8 cellular contexts compared by ENCODE assay signal in the genomic region with DNA sequence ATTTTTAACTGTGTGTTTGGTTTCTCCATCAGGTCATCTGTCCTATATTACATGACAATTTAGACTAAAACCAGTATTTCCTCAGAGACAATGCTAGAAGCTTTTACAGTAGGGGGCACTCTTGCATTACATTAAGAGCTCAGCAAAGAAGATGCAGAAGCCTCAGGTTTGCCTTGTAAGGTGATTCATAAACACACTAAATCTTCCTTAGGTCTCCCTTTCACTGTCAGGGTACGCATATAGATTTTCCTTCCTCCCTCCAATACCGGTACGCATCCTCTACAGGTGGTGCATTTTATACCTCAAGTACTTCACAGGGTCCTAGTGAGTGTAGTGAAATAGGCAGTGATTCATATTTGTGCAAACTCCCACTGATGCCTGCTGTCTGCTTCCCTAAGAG. TPM values are rescaled to one million over a fixed set of nuclear protein-coding genes. Genes with fewer than 3 reads are reported as not detected.
A peak's percentile ranks its signal among the peaks of the same experiment; 100 is the strongest.
DNase-seq lines count a peak whose midpoint lies in the region; ATAC-seq and TF ChIP-seq lines count a peak whose summit lies in the region.

No MANE protein-coding gene starts in this region.

- H3K27ac ChIP-seq in BLaER1 treated with 17β-estradiol and CSF1 and Interleukin-3, amounts not matched to agents 10 nM and 100 nM: peak overlapping the region in 4 of 11 experiments; percentile 15 to 49 (median 27); a peak in 5 of 22 replicates
- H3K27ac ChIP-seq in coronary artery: no peak overlapping the region

- DNase-seq in NCI-H2107 (lab: John Stamatoyannopoulos, UW) (peak; percentile 51), glutamatergic neuron (no peak), coronary artery (ENCODE audit: low spot score) (no peak)
- DNase-seq in stimulated activated naive B cell treated with anti-CD40 and anti-IgM and Interleukin-4, amounts not matched to agents 10 μg/mL and 1 μg/mL and 100 μg/mL, for 72 hours: no peak

- H3K36me3 ChIP-seq in BLaER1 treated with 17β-estradiol and CSF1 and Interleukin-3, amounts not matched to agents 10 nM and 100 nM: peaks cover 0 to 93% (median 0%) of the 10 kb centered on the region in 11 experiments; a peak in 7 of 22 replicates

- ATAC-seq in GM18505 (IDR thresholded peaks at IDR 0.05; ENCODE audit: unreplicated experiment) (peak; percentile 39), HG03108 (IDR thresholded peaks at IDR 0.05; ENCODE audit: unreplicated experiment) (peak; percentile 43)
- ATAC-seq in stimulated activated naive B cell treated with anti-CD40 and anti-IgM and Interleukin-4, amounts not matched to agents 10 μg/mL and 1 μg/mL and 100 μg/mL, for 72 hours (replicated peaks): peak; percentile 49 to 51

- no peaks in the 10 kb centered on the region for H3K27me3 ChIP-seq in BLaER1 treated with 17β-estradiol and CSF1 and Interleukin-3, amounts not matched to agents 10 nM and 100 nM

- H3K9me3 ChIP-seq in BLaER1 treated with 17β-estradiol and CSF1 and Interleukin-3, amounts not matched to agents 10 nM and 100 nM (replicated peaks in 1 of 11): no peaks in the 10 kb centered on the region

- TF ChIP-seq CTCF in WI38 (IDR thresholded peaks at IDR 0.05; ENCODE audit: low read depth, low read length) (peak; percentile 19; the same call in 1 of the 2 replicates), glutamatergic neuron (IDR thresholded peaks at IDR 0.05; ENCODE audit: partially characterized antibody, unreplicated experiment) (peak; percentile 25), coronary artery (IDR thresholded peaks at IDR 0.05) (no peak)

- no peak overlapping the region for H3K4me3 Mint-ChIP-seq in glutamatergic neuron (ENCODE audit: unreplicated experiment)
- peak overlapping the region; percentile 3 to 41 for H3K4me3 Mint-ChIP-seq in stimulated activated naive B cell treated with anti-CD40 and anti-IgM and Interleukin-4, amounts not matched to agents 10 μg/mL and 1 μg/mL and 100 μg/mL, for 72 hours

- no peaks in the 10 kb centered on the region for H3K9me3 Mint-ChIP-seq in glutamatergic neuron (ENCODE audit: unreplicated experiment)
- no peaks in the 10 kb centered on the region for H3K9me3 Mint-ChIP-seq in stimulated activated naive B cell treated with anti-CD40 and anti-IgM and Interleukin-4, amounts not matched to agents 10 μg/mL and 1 μg/mL and 100 μg/mL, for 72 hours

- H4K20me1 ChIP-seq in BLaER1 treated with 17β-estradiol and CSF1 and Interleukin-3, amounts not matched to agents 10 nM and 100 nM: peaks cover 0 to 75% (median 0%) of the 10 kb centered on the region in 11 experiments; a peak in 3 of 22 replicates

- H3K9ac ChIP-seq in BLaER1 treated with 17β-estradiol and CSF1 and Interleukin-3, amounts not matched to agents 10 nM and 100 nM: no peak overlapping the region

- H3K4me2 ChIP-seq in BLaER1 treated with 17β-estradiol and CSF1 and Interleukin-3, amounts not matched to agents 10 nM and 100 nM: peak overlapping the region; percentile 9 to 72 (median 54)

- H3K27me3 Mint-ChIP-seq in glutamatergic neuron (ENCODE audit: unreplicated experiment): no peaks in the 10 kb centered on the region
- H3K27me3 Mint-ChIP-seq in stimulated activated naive B cell treated with anti-CD40 and anti-IgM and Interleukin-4, amounts not matched to agents 10 μg/mL and 1 μg/mL and 100 μg/mL, for 72 hours: no peaks in the 10 kb centered on the region

- H3K4me1 Mint-ChIP-seq in glutamatergic neuron (ENCODE audit: low read depth, unreplicated experiment): no peaks in the 10 kb centered on the region
- peaks cover 34 to 42% of the 10 kb centered on the region in 2 donors for H3K4me1 Mint-ChIP-seq in stimulated activated naive B cell treated with anti-CD40 and anti-IgM and Interleukin-4, amounts not matched to agents 10 μg/mL and 1 μg/mL and 100 μg/mL, for 72 hours

- H3K4me1 ChIP-seq in BLaER1 treated with 17β-estradiol and CSF1 and Interleukin-3, amounts not matched to agents 10 nM and 100 nM: peaks cover 20 to 82% (median 47%) of the 10 kb centered on the region in 10 experiments; a peak in 19 of 20 replicates

- no peak overlapping the region for H3K4me3 ChIP-seq in BLaER1 treated with 17β-estradiol and CSF1 and Interleukin-3, amounts not matched to agents 10 nM and 100 nM
- H3K4me3 ChIP-seq in WI38 (ENCODE audit: low read depth, low read length) (no peak overlapping the region), coronary artery (no peak overlapping the region)

- no peak overlapping the region for H3K27ac Mint-ChIP-seq in glutamatergic neuron (ENCODE audit: unreplicated experiment)
- peak overlapping the region; percentile 56 for H3K27ac Mint-ChIP-seq in stimulated activated naive B cell treated with anti-CD40 and anti-IgM and Interleukin-4, amounts not matched to agents 10 μg/mL and 1 μg/mL and 100 μg/mL, for 72 hours

- no peak for TF ChIP-seq POLR2A in GM18505 (IDR thresholded peaks at IDR 0.05; ENCODE audit: borderline replicate concordance, extremely low read depth, insufficient read depth, insufficient read length)

- no peaks in the 10 kb centered on the region for H3K36me3 Mint-ChIP-seq in glutamatergic neuron (ENCODE audit: unreplicated experiment)
- peaks cover 10 to 27% of the 10 kb centered on the region in 2 donors for H3K36me3 Mint-ChIP-seq in stimulated activated naive B cell treated with anti-CD40 and anti-IgM and Interleukin-4, amounts not matched to agents 10 μg/mL and 1 μg/mL and 100 μg/mL, for 72 hours

RNA-seq across cellular contexts. Expression of a gene that starts 46.5 kb away (rescaled TPM):
- total RNA-seq in glutamatergic neuron (ENCODE audit: unreplicated experiment): not detected
